21 cellular contexts compared by ENCODE assay signal in genomic region chr12:23399402-23399933, GRCh38.
"Had no signal": no experiment of that assay in that cellular context is flagged by ENCODE, and none has a peak within 500 bp of the region (broad histone marks: within the 10 kb centered on the region; RNA-seq: fewer than 3 reads in every experiment).

No MANE protein-coding gene starts in this region.

- H3K36me3 Mint-ChIP-seq: activated naive CD8-positive, alpha-beta T cell treated with anti-CD3 and anti-CD28 coated beads for 36 hours; naive B cell had no signal

- H3K4me3 ChIP-seq: cardiac muscle cell, left lung, mucosa of descending colon, prostate gland, right atrium auricular region had no signal

- H3K4me1 ChIP-seq: left lung, prostate gland, right atrium auricular region had no signal

- H3K36me3 ChIP-seq: cardiac muscle cell, left lung, prostate gland, right atrium auricular region had no signal

- H3K9me3 ChIP-seq: mucosa of descending colon, prostate gland, right atrium auricular region had no signal

- H3K27ac ChIP-seq: cardiac muscle cell, left lung, prostate gland, right atrium auricular region had no signal

- H3K9me3 Mint-ChIP-seq: neural crest cell had no signal

- H3K27me3 ChIP-seq: cardiac muscle cell, left lung, right atrium auricular region had no signal

- DNase-seq: activated CD4-positive, alpha-beta T cell treated with anti-CD3 and anti-CD28 coated beads for 36 hours; activated CD4-positive, alpha-beta T cell treated with anti-CD3 and anti-CD28 coated beads, Interleukin-2, amount 50 U/mL, for 48 hours; activated naive CD8-positive, alpha-beta T cell treated with anti-CD3 and anti-CD28 coated beads for 36 hours; amniotic stem cell; dermis blood vessel endothelial cell; effector memory CD8-positive, alpha-beta T cell; foreskin melanocyte; glutamatergic neuron; hippocampal formation; kidney; left lung; mucosa of descending colon; naive B cell; stimulated activated CD4-positive, alpha-beta T cell treated with anti-CD3 and anti-CD28 coated beads, Interleukin-12 subunit alpha, Interleukin-12 subunit beta, amount 100 ng/mL, for 4 hours; stimulated activated CD4-positive, alpha-beta T cell treated with anti-CD3 and anti-CD28 coated beads, Interleukin-1b, Interleukin-23, amount 100 ng/mL, for 48 hours; stimulated activated CD8-positive, alpha-beta memory T cell treated with anti-CD3 and anti-CD28 coated beads, Interleukin-4, amount 100 ng/mL, for 48 hours; stimulated activated naive CD4-positive, alpha-beta T cell had no signal

- H3K27me3 Mint-ChIP-seq: activated CD4-positive, alpha-beta T cell treated with anti-CD3 and anti-CD28 coated beads for 36 hours; activated naive CD8-positive, alpha-beta T cell treated with anti-CD3 and anti-CD28 coated beads for 36 hours; effector memory CD8-positive, alpha-beta T cell; naive B cell had no signal

- H3K4me3 Mint-ChIP-seq: activated CD4-positive, alpha-beta T cell treated with anti-CD3 and anti-CD28 coated beads for 36 hours; activated naive CD8-positive, alpha-beta T cell treated with anti-CD3 and anti-CD28 coated beads for 36 hours; effector memory CD8-positive, alpha-beta T cell; naive B cell; neural crest cell had no signal

- H3K4me1 Mint-ChIP-seq: activated CD4-positive, alpha-beta T cell treated with anti-CD3 and anti-CD28 coated beads for 36 hours; activated naive CD8-positive, alpha-beta T cell treated with anti-CD3 and anti-CD28 coated beads for 36 hours; naive B cell; neural crest cell had no signal

- ATAC-seq: activated CD4-positive, alpha-beta T cell treated with anti-CD3 and anti-CD28 coated beads for 36 hours; effector memory CD8-positive, alpha-beta T cell; left lung; mucosa of descending colon had no signal

- H3K27ac Mint-ChIP-seq: activated CD4-positive, alpha-beta T cell treated with anti-CD3 and anti-CD28 coated beads for 36 hours; activated naive CD8-positive, alpha-beta T cell treated with anti-CD3 and anti-CD28 coated beads for 36 hours; effector memory CD8-positive, alpha-beta T cell had no signal
